In the genomic region with DNA sequence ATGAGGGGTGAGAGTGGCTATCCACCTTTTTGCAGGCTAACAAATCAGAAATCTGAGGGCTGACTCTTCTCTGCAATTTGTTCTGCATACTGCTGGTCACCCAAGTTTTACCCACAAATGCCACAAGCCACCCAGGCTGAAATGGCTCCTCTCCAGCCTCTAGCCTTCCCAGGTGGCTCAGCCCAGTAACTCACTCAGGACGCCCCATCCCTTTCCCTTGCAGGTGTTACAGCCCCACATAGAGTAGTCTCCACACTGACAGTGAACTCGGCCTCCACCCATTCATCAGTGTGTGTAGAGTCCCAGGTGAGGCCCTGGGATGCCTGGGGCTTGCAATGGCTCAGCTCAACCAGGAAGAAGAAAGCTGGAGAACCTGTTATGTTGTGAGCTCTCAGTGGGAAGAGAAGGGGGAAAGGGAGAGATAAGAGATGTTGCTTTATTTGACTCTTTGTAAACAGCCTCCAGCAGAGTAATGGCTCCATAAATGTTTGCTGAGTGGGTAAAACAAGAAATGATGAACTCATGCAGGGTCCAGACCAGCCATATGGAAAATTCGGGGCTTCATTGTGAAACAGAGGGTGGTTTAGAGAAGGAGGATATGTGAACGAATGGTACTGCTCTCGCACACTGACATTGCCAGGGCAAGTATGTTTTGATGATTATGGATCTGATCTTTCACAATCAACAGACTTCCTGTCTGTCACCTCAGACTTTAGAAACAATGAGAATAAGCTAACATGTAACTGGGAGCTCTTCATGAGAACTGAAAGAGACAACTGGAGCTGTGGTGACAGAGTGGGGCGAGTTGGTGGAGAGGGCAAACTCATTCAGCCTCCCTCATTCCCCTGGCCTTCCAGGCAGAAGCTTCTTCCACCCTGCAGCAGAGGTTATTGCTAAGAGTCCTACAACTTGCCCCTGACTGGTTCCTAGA, we compare ENCODE assay signal across 1 cellular context.
TF ChIP-seq lines count a peak whose summit lies in the region.

No MANE protein-coding gene starts in this region.

TF ChIP-seq in GM23338, 12 proteins besides CTCF, POLR2A, EP300 and RAD21 (continued from another document):
- TF ChIP-seq ZNF462 (CRISPR knock-in tag; IDR thresholded peaks at IDR 0.05) (no peak), ZNF114 (CRISPR knock-in tag; IDR thresholded peaks at IDR 0.05) (no peak)
- TF ChIP-seq, protein P1, sequence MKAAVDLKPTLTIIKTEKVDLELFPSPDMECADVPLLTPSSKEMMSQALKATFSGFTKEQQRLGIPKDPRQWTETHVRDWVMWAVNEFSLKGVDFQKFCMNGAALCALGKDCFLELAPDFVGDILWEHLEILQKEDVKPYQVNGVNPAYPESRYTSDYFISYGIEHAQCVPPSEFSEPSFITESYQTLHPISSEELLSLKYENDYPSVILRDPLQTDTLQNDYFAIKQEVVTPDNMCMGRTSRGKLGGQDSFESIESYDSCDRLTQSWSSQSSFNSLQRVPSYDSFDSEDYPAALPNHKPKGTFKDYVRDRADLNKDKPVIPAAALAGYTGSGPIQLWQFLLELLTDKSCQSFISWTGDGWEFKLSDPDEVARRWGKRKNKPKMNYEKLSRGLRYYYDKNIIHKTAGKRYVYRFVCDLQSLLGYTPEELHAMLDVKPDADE (IDR thresholded peaks at IDR 0.05), result no peak
TF ChIP-seq in GM23338: peak in this region for 0.
